ENCODE assay signal across 8 cellular contexts in genomic region chr15:98518823-98519561, GRCh38.
DNase-seq lines count a peak whose midpoint lies in the region; ATAC-seq and TF ChIP-seq lines count a peak whose summit lies in the region.

No MANE protein-coding gene starts in this region.

- H3K27ac ChIP-seq in esophagus squamous epithelium (no peak overlapping the region), testis (no peak overlapping the region)

- H3K4me3 Mint-ChIP-seq in Calu3 (ENCODE audit: low read depth, unreplicated experiment) = no peak overlapping the region
- H3K4me3 Mint-ChIP-seq in natural killer cell = no peak overlapping the region

- DNase-seq in Calu3 (peak; percentile 58), HT1080 (ENCODE audit: low read depth) (peak; percentile 59), NOMO-1 treated with dmso at 0.1 percent for 144 hours (lab: John Stamatoyannopoulos, UW; ENCODE audit: unreplicated experiment) (peak; percentile 24), esophagus squamous epithelium (lab: John Stamatoyannopoulos, UW) (no peak), natural killer cell (peak; percentile 22), testis (peak; percentile 69)
- DNase-seq in activated CD8-positive, alpha-beta memory T cell treated with anti-CD3 and anti-CD28 coated beads, Interleukin-2, amount 50 U/mL, for 4 hours = peak; percentile 38

- H3K36me3 Mint-ChIP-seq in Calu3 (ENCODE audit: insufficient read depth, unreplicated experiment) (peaks cover 6% of the 10 kb centered on the region), natural killer cell (no peaks in the 10 kb centered on the region)

- CTCF ChIA-PET in Calu3 (lab: Charles Lee) = interaction anchor here (0.6 to 2.0 kb wide), 16 partner anchors 9 to 581 kb away, joined by 3 to 25 read pairs (median 4); no protein-coding TSS in a partner anchor

- H3K4me1 Mint-ChIP-seq in Calu3 (ENCODE audit: low read depth, unreplicated experiment) = peaks cover 9% of the 10 kb centered on the region
- peaks cover 5 to 6% of the 10 kb centered on the region in 2 donors for H3K4me1 Mint-ChIP-seq in natural killer cell

- intact Hi-C loops in Calu3 (cut with micrococcal nuclease; ENCODE audit: unreplicated experiment) = loop anchor here (1.0 to 5.0 kb wide), 7 partner anchors 77 to 558 kb away; no protein-coding TSS in a partner anchor
- intact Hi-C loops in esophagus squamous epithelium (cut with DNase I) = loop anchor here (10.0 kb wide), 1 partner anchor 556 kb away; no protein-coding TSS in a partner anchor
- intact Hi-C loops in natural killer cell (cut with micrococcal nuclease) = loop anchor here (1.0 to 5.0 kb wide), 2 partner anchors 140 to 558 kb away; no protein-coding TSS in a partner anchor
- intact Hi-C loops in testis (cut with DNase I; ENCODE audit: low total_unique reads) = loop anchor here (10.0 kb wide), 1 partner anchor 556 kb away; no protein-coding TSS in a partner anchor

- H3K27me3 ChIP-seq in esophagus squamous epithelium (no peaks in the 10 kb centered on the region), testis (no peaks in the 10 kb centered on the region)

- no peak overlapping the region for H3K4me3 ChIP-seq in esophagus squamous epithelium
- no peak overlapping the region for H3K4me3 ChIP-seq in testis

- WGBS in esophagus squamous epithelium, 2 donors = 15 to 36% methylated on average over 13 to 16 of the region's 19 CpGs
- WGBS in testis, 2 donors = 33 to 34% methylated on average over 19 of the region's 19 CpGs

- H3K27me3 Mint-ChIP-seq in Calu3 (ENCODE audit: unreplicated experiment) = peaks cover 5% of the 10 kb centered on the region
- H3K27me3 Mint-ChIP-seq in natural killer cell (ENCODE audit: low read depth in 2 of 2) = peaks cover 0 to 7% of the 10 kb centered on the region in 2 donors

- TF ChIP-seq CTCF in Calu3 (IDR thresholded peaks at IDR 0.05; ENCODE audit: unreplicated experiment) (peak; percentile 83), esophagus squamous epithelium (IDR thresholded peaks at IDR 0.05) (peak; percentile 70 to 90 (median 80)), natural killer cell (IDR thresholded peaks at IDR 0.05) (peak; percentile 66), testis (IDR thresholded peaks at IDR 0.05) (peak; percentile 69 to 93 (median 84))

- H3K36me3 ChIP-seq in esophagus squamous epithelium = no peaks in the 10 kb centered on the region
- H3K36me3 ChIP-seq in testis (ENCODE audit: low read depth, missing control alignments) = no peaks in the 10 kb centered on the region

- H3K9me3 Mint-ChIP-seq in Calu3 (ENCODE audit: low read depth, unreplicated experiment) (no peaks in the 10 kb centered on the region), natural killer cell (no peaks in the 10 kb centered on the region)

- H3K27ac Mint-ChIP-seq in Calu3 (ENCODE audit: unreplicated experiment) = no peak overlapping the region
- no peak overlapping the region for H3K27ac Mint-ChIP-seq in natural killer cell

- H3K4me1 ChIP-seq in esophagus squamous epithelium (peaks cover 0 to 8% (median 0%) of the 10 kb centered on the region in 3 donors), testis (no peaks in the 10 kb centered on the region)

- no peaks in the 10 kb centered on the region for H3K9me3 ChIP-seq in esophagus squamous epithelium
- H3K9me3 ChIP-seq in testis = no peaks in the 10 kb centered on the region

- TF ChIP-seq POLR2A in esophagus squamous epithelium (IDR thresholded peaks at IDR 0.05) = no peak
- TF ChIP-seq POLR2A in testis (IDR thresholded peaks at IDR 0.05) = no peak

- ATAC-seq in GM21360 (IDR thresholded peaks at IDR 0.05; ENCODE audit: unreplicated experiment) (peak; percentile 89), natural killer cell (peak; percentile 75 to 84 (median 81))

- no TSS peak for BruUV-seq in Calu3 (replicated peaks; lab: Mats Ljungman, UMichigan)
